9 cellular contexts compared by ENCODE assay signal in genomic region chrX:72123471-72124185, GRCh38. TPM values are rescaled to one million over a fixed set of nuclear protein-coding genes. Genes with fewer than 3 reads are reported as not detected.
DNase-seq lines count a peak whose midpoint lies in the region; ATAC-seq and TF ChIP-seq lines count a peak whose summit lies in the region.
"Had no signal": no experiment of that assay in that cellular context is flagged by ENCODE, and none has a peak within 500 bp of the region (broad histone marks: within the 10 kb centered on the region; RNA-seq: fewer than 3 reads in every experiment).

No MANE protein-coding gene starts in this region.

- peaks cover 49 to 50% of the 10 kb centered on the region in 2 donors for H3K4me1 Mint-ChIP-seq in effector memory CD8-positive, alpha-beta T cell (ENCODE audit: low read depth in 2 of 2)
- peaks cover 19% of the 10 kb centered on the region for H3K4me1 Mint-ChIP-seq in HFFc6 (ENCODE audit: low read depth)

- H3K9me3 ChIP-seq in muscle layer of colon (ENCODE audit: low read length) (no peaks in the 10 kb centered on the region), aorta (ENCODE audit: control insufficient read depth, low read length) (no peaks in the 10 kb centered on the region)
- H3K9me3 ChIP-seq: A549 had no signal

- ATAC-seq in effector memory CD8-positive, alpha-beta T cell (replicated peaks), result no peak
- peak; percentile 51 for ATAC-seq in aorta (ENCODE audit: low FRiP score)
- no peak for ATAC-seq in HG02973 (IDR thresholded peaks at IDR 0.05; ENCODE audit: unreplicated experiment)
- ATAC-seq: A549 had no signal

- 24 to 27% methylated on average over 11 of the region's 11 CpGs for WGBS in aorta, 2 donors

- no peaks in the 10 kb centered on the region for H3K9me3 Mint-ChIP-seq in effector memory CD8-positive, alpha-beta T cell
- no peaks in the 10 kb centered on the region for H3K9me3 Mint-ChIP-seq in HFFc6

- H3K27me3 ChIP-seq in muscle layer of colon (ENCODE audit: control insufficient read depth in 1 of 2, insufficient read depth in 2 of 2, low read length in 2 of 2), result peaks cover 5 to 12% of the 10 kb centered on the region in 2 donors
- no peaks in the 10 kb centered on the region for H3K27me3 ChIP-seq in aorta (ENCODE audit: control insufficient read depth in 1 of 2, insufficient read depth in 2 of 2, low read length in 1 of 2)

- TF ChIP-seq CTCF in HFFc6 (IDR thresholded peaks at IDR 0.05), result no peak

- no peak overlapping the region for H3K9ac ChIP-seq in muscle layer of colon (ENCODE audit: low read length)

- peaks cover 51% of the 10 kb centered on the region for H3K4me1 ChIP-seq in muscle layer of colon (ENCODE audit: insufficient read depth, low read length)
- H3K4me1 ChIP-seq in aorta (ENCODE audit: control insufficient read depth in 1 of 2, insufficient read depth in 2 of 2, low read length in 2 of 2), result no peaks in the 10 kb centered on the region

- no peak overlapping the region for H3K4me3 ChIP-seq in muscle layer of colon (ENCODE audit: low read depth in 1 of 2, low read length in 2 of 2)
- no peak overlapping the region for H3K4me3 ChIP-seq in aorta (ENCODE audit: low read length in 2 of 2)
- H3K4me3 ChIP-seq: A549 had no signal

- peak; percentile 53 for DNase-seq in activated CD8-positive, alpha-beta memory T cell treated with anti-CD3 and anti-CD28 coated beads for 24 hours
- no peak for DNase-seq in activated CD8-positive, alpha-beta memory T cell treated with anti-CD3 and anti-CD28 coated beads, Interleukin-2, amount 50 U/mL, for 48 hours
- no peak for DNase-seq in effector memory CD8-positive, alpha-beta T cell
- DNase-seq in aorta (peak in 1 of 2 donors; percentile 85), HFFc6 (no peak)
- no peak for DNase-seq in activated CD4-positive, CD25-positive, alpha-beta regulatory T cell treated with anti-CD3 and anti-CD28 coated beads, Interleukin-2, amount 50 U/mL, for 72 hours

- H3K36me3 ChIP-seq in muscle layer of colon (ENCODE audit: insufficient read depth, low read length), result no peaks in the 10 kb centered on the region
- no peaks in the 10 kb centered on the region for H3K36me3 ChIP-seq in aorta (ENCODE audit: control insufficient read depth in 1 of 2, insufficient read depth in 2 of 2, low read length in 1 of 2)

- peak overlapping the region; percentile 43 to 62 for H3K4me3 Mint-ChIP-seq in effector memory CD8-positive, alpha-beta T cell
- no peak overlapping the region for H3K4me3 Mint-ChIP-seq in HFFc6

- peaks cover 14% of the 10 kb centered on the region for H3K36me3 Mint-ChIP-seq in effector memory CD8-positive, alpha-beta T cell (ENCODE audit: insufficient read depth)
- H3K36me3 Mint-ChIP-seq in HFFc6 (ENCODE audit: low read depth), result no peaks in the 10 kb centered on the region

- H3K27ac Mint-ChIP-seq in effector memory CD8-positive, alpha-beta T cell, result peak overlapping the region; percentile 83 to 88
- no peak overlapping the region for H3K27ac Mint-ChIP-seq in HFFc6

- intact Hi-C loops in aorta (cut with DNase I), result loop anchor here in 1 of 2 donors (2.0 kb wide), 1 partner anchor 105 kb away; no protein-coding TSS in a partner anchor

- H3K27ac ChIP-seq in muscle layer of colon (ENCODE audit: low read depth, low read length) (peak overlapping the region; percentile 37), aorta (ENCODE audit: low read depth in 1 of 2, low read length in 2 of 2) (peak overlapping the region in 1 of 2 donors; percentile 90)
- H3K27ac ChIP-seq: A549 had no signal

- no peaks in the 10 kb centered on the region for H3K27me3 Mint-ChIP-seq in effector memory CD8-positive, alpha-beta T cell
- peaks cover 22% of the 10 kb centered on the region for H3K27me3 Mint-ChIP-seq in HFFc6 (ENCODE audit: insufficient read depth)

RNA-seq across cellular contexts. Expression of gene RTL5, which starts 8.1 kb away (rescaled TPM):
- total RNA-seq in aorta, result 10 to 100 TPM; 12.0 to 13.9 TPM
- 1 to 10 TPM; 6.5 to 8.0 TPM for polyA plus RNA-seq in aorta
- total RNA-seq in HFFc6 (2021; fragmentation: NEBNext Ultra II Directional; extraction: Animal tissue kit (Norgen Biotek cat#: 25700)), result 1 to 10 TPM; 1.5 to 2.0 (median 1.9) TPM

RNA-seq across cellular contexts. Expression of gene PIN4, which starts 57.9 kb away (rescaled TPM):
- 1 to 10 TPM; 6.9 to 7.4 TPM for total RNA-seq in aorta
- polyA plus RNA-seq in aorta, result 10 to 100 TPM; 19.7 to 21.4 TPM
- 1 to 10 TPM; 3.0 to 6.7 (median 4.4) TPM for total RNA-seq in HFFc6 (2021; fragmentation: NEBNext Ultra II Directional; extraction: Animal tissue kit (Norgen Biotek cat#: 25700))

Comparison
In these comparisons a context has a peak if more than half of its experiments do, and no peak if none do; other contexts are left out.
1. RNA of gene RTL5, which starts 8.1 kb away (total RNA-seq): 12.0 to 13.9 TPM in aorta; 1.5 to 2.0 TPM in HFFc6; every median in the first group is over 4 times any median in the second.